23 cellular contexts compared by ENCODE assay signal in the genomic region with DNA sequence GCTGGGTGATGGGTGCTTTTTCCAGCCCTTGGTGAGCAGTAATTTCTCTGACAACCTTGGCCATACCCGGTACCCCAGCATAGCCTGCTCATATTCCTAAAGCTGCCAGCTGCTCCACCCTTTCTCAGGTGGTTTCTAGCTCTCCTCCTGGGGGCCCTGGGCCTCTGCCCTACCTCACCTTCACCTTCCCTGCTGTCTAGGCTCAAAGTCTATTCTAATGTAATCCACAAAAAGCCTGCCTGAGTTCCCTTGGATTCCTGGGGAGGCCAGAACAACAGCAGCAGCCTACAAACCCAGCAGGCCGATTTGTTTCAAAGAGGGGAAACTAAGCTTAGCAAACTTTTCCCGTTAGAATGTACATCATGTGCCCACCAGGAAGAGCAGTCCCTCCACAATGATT.
DNase-seq lines count a peak whose midpoint lies in the region; ATAC-seq and TF ChIP-seq lines count a peak whose summit lies in the region.
"Had no signal": no experiment of that assay in that cellular context is flagged by ENCODE, and none has a peak within 500 bp of the region (broad histone marks: within the 10 kb centered on the region; RNA-seq: fewer than 3 reads in every experiment).

No MANE protein-coding gene starts in this region.

- H3K9ac ChIP-seq in NT2/D1 (ENCODE audit: insufficient read length, low read depth) = no peak overlapping the region
- no peak overlapping the region for H3K9ac ChIP-seq in endodermal cell (ENCODE audit: extremely low read depth, low read length, poor library complexity, severe bottlenecking)

- DNase-seq in ELF-1 (ENCODE audit: low read depth, low spot score) (peak; percentile 24), NT2/D1 (ENCODE audit: low read depth, low spot score) (peak; percentile 43), endodermal cell (no peak), mucosa of descending colon (no peak), left ventricle myocardium superior (no peak), ovary (no peak), NCI-H1092 treated with DMSO at 0.1 percent for 48 hours (lab: John Stamatoyannopoulos, UW) (no peak)
- DNase-seq in CD4-positive, alpha-beta memory T cell = no peak
- DNase-seq: Calu3; CD8-positive, alpha-beta memory T cell; DMS153; MG63; NCI-H1417 treated with DMSO at 0.1 percent for 48 hours; NCI-H187; NCI-H2107; NCI-H226; NCI-H510A treated with DMSO at 0.1 percent for 48 hours; NCI-H748 treated with DMSO at 0.1 percent for 48 hours; SHP77 treated with DMSO at 0.1 percent for 48 hours had no signal

- no peaks in the 10 kb centered on the region for H3K9me3 Mint-ChIP-seq in endodermal cell
- H3K9me3 Mint-ChIP-seq in CD4-positive, alpha-beta memory T cell = peaks cover 0 to 2% (median 0%) of the 10 kb centered on the region in 8 donors
- H3K9me3 Mint-ChIP-seq: CD8-positive, alpha-beta memory T cell had no signal

- H3K9me3 ChIP-seq in NT2/D1 (ENCODE audit: insufficient read depth, low read length) (no peaks in the 10 kb centered on the region), endodermal cell (ENCODE audit: control insufficient read depth, low read length) (no peaks in the 10 kb centered on the region), mucosa of descending colon (no peaks in the 10 kb centered on the region), ovary (no peaks in the 10 kb centered on the region)
- no peaks in the 10 kb centered on the region for H3K9me3 ChIP-seq in CD4-positive, alpha-beta memory T cell (ENCODE audit: control insufficient read depth in 1 of 2, low read length in 2 of 2)
- H3K9me3 ChIP-seq: A549, MG63 had no signal

- H3K36me3 ChIP-seq in NT2/D1 (ENCODE audit: insufficient read depth, insufficient read length, low read length) = no peaks in the 10 kb centered on the region
- no peaks in the 10 kb centered on the region for H3K36me3 ChIP-seq in endodermal cell (ENCODE audit: control insufficient read depth, insufficient read depth, low read length)
- H3K36me3 ChIP-seq in mucosa of descending colon (ENCODE audit: low read depth) = no peaks in the 10 kb centered on the region
- no peaks in the 10 kb centered on the region for H3K36me3 ChIP-seq in ovary
- no peaks in the 10 kb centered on the region for H3K36me3 ChIP-seq in CD4-positive, alpha-beta memory T cell (ENCODE audit: insufficient read depth, low read length)
- H3K36me3 ChIP-seq: MG63 had no signal

- H3K4me1 ChIP-seq in NT2/D1 (ENCODE audit: insufficient read depth, insufficient read length) (peaks cover 19% of the 10 kb centered on the region), endodermal cell (ENCODE audit: control insufficient read depth, insufficient read depth, low read length) (peaks cover 27% of the 10 kb centered on the region), mucosa of descending colon (ENCODE audit: low read depth) (no peaks in the 10 kb centered on the region), ovary (ENCODE audit: insufficient read depth) (no peaks in the 10 kb centered on the region)
- H3K4me1 ChIP-seq in CD4-positive, alpha-beta memory T cell (ENCODE audit: insufficient read depth, low read length) = peaks cover 9% of the 10 kb centered on the region
- H3K4me1 ChIP-seq: A549 had no signal

- CTCF ChIA-PET in CD4-positive, alpha-beta memory T cell (lab: Charles Lee; ENCODE audit: partially characterized antibody) = no interaction called here

- peak overlapping the region; percentile 72 for H3K27ac Mint-ChIP-seq in endodermal cell
- peak overlapping the region in 1 of 7 donors; percentile 43 for H3K27ac Mint-ChIP-seq in CD4-positive, alpha-beta memory T cell
- H3K27ac Mint-ChIP-seq: CD8-positive, alpha-beta memory T cell had no signal

- no peaks in the 10 kb centered on the region for H3K27me3 ChIP-seq in NT2/D1 (ENCODE audit: insufficient read depth, insufficient read length)
- peaks cover 6% of the 10 kb centered on the region for H3K27me3 ChIP-seq in endodermal cell (ENCODE audit: control insufficient read depth, insufficient read depth, low read length, poor library complexity, severe bottlenecking)
- no peaks in the 10 kb centered on the region for H3K27me3 ChIP-seq in ovary
- H3K27me3 ChIP-seq in CD4-positive, alpha-beta memory T cell (ENCODE audit: insufficient read depth, low read length) = no peaks in the 10 kb centered on the region

- H3K27ac ChIP-seq in endodermal cell (ENCODE audit: low read depth, low read length) (no peak overlapping the region), ovary (no peak overlapping the region)
- H3K27ac ChIP-seq in CD4-positive, alpha-beta memory T cell (ENCODE audit: low read depth, low read length) = no peak overlapping the region
- H3K27ac ChIP-seq: A549, RWPE1, SK-N-MC had no signal

- no peaks in the 10 kb centered on the region for H3K36me3 Mint-ChIP-seq in endodermal cell (ENCODE audit: low read depth)
- H3K36me3 Mint-ChIP-seq in CD4-positive, alpha-beta memory T cell = no peaks in the 10 kb centered on the region

- peaks cover 55% of the 10 kb centered on the region for H3K4me1 Mint-ChIP-seq in endodermal cell
- peaks cover 5 to 14% (median 8%) of the 10 kb centered on the region in 4 donors for H3K4me1 Mint-ChIP-seq in CD4-positive, alpha-beta memory T cell

- POLR2A ChIA-PET in CD4-positive, alpha-beta memory T cell (lab: Charles Lee; ENCODE audit: partially characterized antibody) = no interaction called here

- 38 to 59% methylated on average over 2 to 3 of the region's 3 CpGs for WGBS in endodermal cell (ENCODE audit: insufficient coverage in 1 of 2, insufficient read length in 1 of 2), 2 experiments
- 73 to 85% (median 77%) methylated on average over 3 of the region's 3 CpGs for WGBS in ovary, 3 donors

- ATAC-seq in mucosa of descending colon (peak; percentile 36), left ventricle myocardium superior (no peak)
- ATAC-seq: A549, K562 had no signal

- H3K27me3 Mint-ChIP-seq in endodermal cell (ENCODE audit: insufficient read depth) = peaks cover 13% of the 10 kb centered on the region
- peaks cover 5 to 15% of the 10 kb centered on the region in 2 donors for H3K27me3 Mint-ChIP-seq in CD4-positive, alpha-beta memory T cell

- no peak for TF ChIP-seq EP300 in ovary (IDR thresholded peaks at IDR 0.05)

- H3K4me3 ChIP-seq in NT2/D1 (ENCODE audit: insufficient read length, low read depth) (no peak overlapping the region), endodermal cell (ENCODE audit: low read length) (no peak overlapping the region), mucosa of descending colon (no peak overlapping the region), ovary (no peak overlapping the region)
- no peak overlapping the region for H3K4me3 ChIP-seq in CD4-positive, alpha-beta memory T cell (ENCODE audit: low read length in 2 of 2)
- H3K4me3 ChIP-seq: A549, K562, MG63, SK-N-MC had no signal

- no peak for TF ChIP-seq POLR2A in ovary (IDR thresholded peaks at IDR 0.05)

- intact Hi-C loops in mucosa of descending colon (cut with DNase I, micrococcal nuclease) = no loop called here
- intact Hi-C loops in left ventricle myocardium superior (cut with micrococcal nuclease) = no loop called here
- intact Hi-C loops in ovary (cut with DNase I) = no loop called here
- intact Hi-C loops in CD4-positive, alpha-beta memory T cell (cut with micrococcal nuclease) = no loop called here

- no peak for TF ChIP-seq CTCF in endodermal cell (conservative IDR thresholded peaks at IDR 0.05)
- TF ChIP-seq CTCF in mucosa of descending colon (IDR thresholded peaks at IDR 0.05) = no peak
- TF ChIP-seq CTCF in ovary (IDR thresholded peaks at IDR 0.05) = no peak

- no peak overlapping the region for H3K4me3 Mint-ChIP-seq in endodermal cell
- no peak overlapping the region for H3K4me3 Mint-ChIP-seq in CD4-positive, alpha-beta memory T cell
- H3K4me3 Mint-ChIP-seq: CD8-positive, alpha-beta memory T cell had no signal

Comparison
In these comparisons a context has a peak if more than half of its experiments do, and no peak if none do; other contexts are left out.
1. DNase-seq: peak in ELF-1 (single experiment) and NT2/D1 (single experiment); none in endodermal cell (single experiment), mucosa of descending colon (0 of 3), left ventricle myocardium superior (single experiment), ovary (0 of 5), NCI-H1092 treated with DMSO at 0.1 percent for 48 hours (single experiment) and CD4-positive, alpha-beta memory T cell (0 of 5).